In the genomic region with DNA sequence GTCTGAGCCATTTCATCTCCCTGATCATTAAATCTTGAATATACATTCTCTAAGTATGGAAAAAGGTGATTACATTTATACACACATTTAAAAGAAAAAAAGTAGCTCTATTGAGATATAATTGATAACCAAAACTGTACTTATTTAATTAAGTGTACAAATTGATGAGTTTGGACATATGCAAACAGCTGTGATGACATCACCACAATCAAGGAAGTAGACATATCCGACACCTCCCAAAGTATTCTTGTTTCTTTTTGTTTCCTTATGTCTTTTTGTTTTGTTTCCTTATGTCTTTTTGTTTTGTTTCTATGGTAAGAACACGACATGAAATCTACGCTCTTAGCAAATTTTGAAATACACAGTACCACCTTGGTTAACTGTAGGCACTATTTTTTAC, we compare ENCODE assay signal across 11 cellular contexts.
"Had no signal": no experiment of that assay in that cellular context is flagged by ENCODE, and none has a peak within 500 bp of the region (broad histone marks: within the 10 kb centered on the region; RNA-seq: fewer than 3 reads in every experiment).

No MANE protein-coding gene starts in this region.

- DNase-seq: GM23248, GOT3, H7, H9, HCEC 1CT, HFFc6 had no signal

- H3K4me2 ChIP-seq: GM23338 had no signal

- H3K4me3 ChIP-seq: GM23248, GM23338, HAP-1 had no signal

- H3K4me3 Mint-ChIP-seq: GM23338, H9, HFFc6 had no signal

- H3K4me1 ChIP-seq: HAP-1 had no signal

- ATAC-seq: GM23338, HCT116 had no signal

- H3K9ac ChIP-seq: GM23248 had no signal

- H3K27ac ChIP-seq: GM23248 had no signal

- H2AFZ ChIP-seq: GM23248, GM23338 had no signal

- H3K4me1 Mint-ChIP-seq: GM23338, H9 had no signal

- FAIRE-seq: H1, H54 had no signal

- H3K27ac Mint-ChIP-seq: GM23338, HFFc6 had no signal

- H3K9me3 ChIP-seq: HAP-1 had no signal

- H3K36me3 ChIP-seq: HAP-1 had no signal
